8 cellular contexts compared by ENCODE assay signal in the genomic region with DNA sequence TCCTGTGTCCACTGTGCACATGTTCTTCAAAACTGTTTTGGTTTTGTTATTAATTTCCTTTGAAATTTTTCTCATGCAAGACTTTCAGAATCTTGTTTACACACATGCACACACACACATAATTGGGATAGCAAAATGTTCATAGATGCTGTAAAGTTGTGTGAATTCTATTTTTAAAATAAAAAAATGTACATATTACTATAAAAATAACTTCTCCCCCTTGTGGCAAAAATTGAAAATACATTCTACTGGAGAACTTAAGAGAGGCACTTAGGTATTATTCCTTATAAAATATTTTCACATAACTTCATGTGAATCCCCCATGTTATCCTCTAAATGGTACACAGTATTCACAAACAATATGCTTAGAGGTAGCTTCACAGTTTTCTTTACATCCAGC.
DNase-seq lines count a peak whose midpoint lies in the region; FAIRE-seq and TF ChIP-seq lines count a peak whose summit lies in the region.
"Not testable (repeated sequence)": the region's sequence is repeated elsewhere in the genome, so short reads cannot be mapped to it uniquely, and the experiment has no call there.

No MANE protein-coding gene starts in this region.

- not testable (repeated sequence) for H3K9me3 Mint-ChIP-seq in endothelial cell (ENCODE audit: unreplicated experiment); type B pancreatic cell

- not testable (repeated sequence) for TF ChIP-seq POLR2A in Peyer's patch (IDR thresholded peaks at IDR 0.05)

- H3K27ac Mint-ChIP-seq in endothelial cell (ENCODE audit: unreplicated experiment); type B pancreatic cell: not testable (repeated sequence)

- not testable (repeated sequence) for H3K4me3 Mint-ChIP-seq in endothelial cell (ENCODE audit: unreplicated experiment); type B pancreatic cell

- DNase-seq in D721Med (ENCODE audit: insufficient read length, low spot score); Peyer's patch; astrocyte of the spinal cord (ENCODE audit: low read depth, low spot score); endothelial cell (ENCODE audit: low spot score); hepatocyte (ENCODE audit: low spot score); type B pancreatic cell (ENCODE audit: extremely low spot score, unreplicated experiment): not testable (repeated sequence)
- peak; percentile 19 for DNase-seq in NCI-H1694 treated with DMSO at 0.1 percent for 48 hours (lab: John Stamatoyannopoulos, UW)

- H3K9me2 ChIP-seq in hepatocyte (replicated peaks; ENCODE audit: insufficient read depth); neural cell (ENCODE audit: insufficient read depth, low read length): not testable (repeated sequence)

- not testable (repeated sequence) for H3K27ac ChIP-seq in Peyer's patch; hepatocyte; neural cell (ENCODE audit: low read length)

- peak; percentile 14 for TF ChIP-seq CTCF in D721Med (IDR thresholded peaks at IDR 0.05; ENCODE audit: insufficient read depth, missing control alignments)
- peak in 4 of 6 experiments; percentile 7 to 41 (median 22) for TF ChIP-seq CTCF in Peyer's patch (IDR thresholded peaks at IDR 0.05)
- TF ChIP-seq CTCF in astrocyte of the spinal cord (IDR thresholded peaks at IDR 0.05; ENCODE audit: low read depth, low read length): peak; percentile 30
- peak; percentile 68 for TF ChIP-seq CTCF in endothelial cell (IDR thresholded peaks at IDR 0.05; ENCODE audit: unreplicated experiment)
- peak; percentile 38 for TF ChIP-seq CTCF in hepatocyte (IDR thresholded peaks at IDR 0.05; ENCODE audit: poor library complexity)
- TF ChIP-seq CTCF in neural cell (IDR thresholded peaks at IDR 0.05; ENCODE audit: poor library complexity, severe bottlenecking): peak; percentile 43
- TF ChIP-seq CTCF in type B pancreatic cell (conservative IDR thresholded peaks at IDR 0.05): peak; percentile 71

- TF ChIP-seq RAD21 in neural cell (conservative IDR thresholded peaks at IDR 0.05): not testable (repeated sequence)

- not testable (repeated sequence) for H4K20me1 ChIP-seq in hepatocyte (ENCODE audit: insufficient read depth, poor library complexity, severe bottlenecking); neural cell (ENCODE audit: insufficient read depth)

- H3K36me3 Mint-ChIP-seq in endothelial cell (ENCODE audit: low read depth, unreplicated experiment); type B pancreatic cell: not testable (repeated sequence)

- peaks cover 0 to 22% (median 0%) of the 10 kb centered on the region in 3 donors for H3K36me3 ChIP-seq in Peyer's patch
- not testable (repeated sequence) for H3K36me3 ChIP-seq in hepatocyte (replicated peaks; ENCODE audit: insufficient read depth, low read depth); neural cell (ENCODE audit: insufficient read depth, low read length)

- not testable (repeated sequence) for H3K9ac ChIP-seq in neural cell (ENCODE audit: low read length)

- H3K27me3 ChIP-seq in Peyer's patch; hepatocyte; neural cell (ENCODE audit: insufficient read depth, low read depth, low read length): not testable (repeated sequence)

- not testable (repeated sequence) for H3K4me3 ChIP-seq in Peyer's patch; astrocyte of the spinal cord (ENCODE audit: low read depth, low read length); hepatocyte; neural cell (ENCODE audit: low read length)

- not testable (repeated sequence) for H2AFZ ChIP-seq in hepatocyte; neural cell (ENCODE audit: low read depth, low read length)

- not testable (repeated sequence) for TF ChIP-seq EP300 in neural cell (conservative IDR thresholded peaks at IDR 0.05; ENCODE audit: poor library complexity, severe bottlenecking)

- H3K27me3 Mint-ChIP-seq in endothelial cell (ENCODE audit: unreplicated experiment); type B pancreatic cell: not testable (repeated sequence)

- not testable (repeated sequence) for H3K9me3 ChIP-seq in Peyer's patch; hepatocyte (ENCODE audit: low read depth); neural cell (ENCODE audit: low read length)

- not testable (repeated sequence) for H3K4me1 Mint-ChIP-seq in endothelial cell (ENCODE audit: unreplicated experiment); type B pancreatic cell (ENCODE audit: unreplicated experiment)

- in situ Hi-C loops in astrocyte of the spinal cord (cut with HindIII; ENCODE audit: low sequenced_read_pairs): not testable (repeated sequence)

- not testable (repeated sequence) for H3K4me1 ChIP-seq in Peyer's patch; hepatocyte (ENCODE audit: insufficient read depth)

- not testable (repeated sequence) for H3F3A ChIP-seq in neural cell (ENCODE audit: insufficient read depth, low read length, poor library complexity, severe bottlenecking)

- not testable (repeated sequence) for H3K79me2 ChIP-seq in hepatocyte; neural cell (replicated peaks; ENCODE audit: insufficient read depth, low read length)

- FAIRE-seq in D721Med (lab: Jason Lieb, UNC): peak; percentile 85

- H3K4me2 ChIP-seq in hepatocyte; neural cell (ENCODE audit: low read length): not testable (repeated sequence)

TF ChIP-seq in neural cell, 6 proteins besides CTCF, POLR2A, EP300 and RAD21:
- TF ChIP-seq SMC3 (conservative IDR thresholded peaks at IDR 0.05; ENCODE audit: poor library complexity): peak; percentile 56
TF ChIP-seq in neural cell: peak in this region for 1; not testable (repeated sequence) for 5.

Comparison
In these comparisons a context has a peak if more than half of its experiments do, and no peak if none do; other contexts are left out.
1. CTCF ChIP-seq: peak in every context shown above with its lines; median percentile 71 in type B pancreatic cell; 68 in endothelial cell; 43 in neural cell; 38 in hepatocyte; 30 in astrocyte of the spinal cord; 22 in Peyer's patch; 14 in D721Med.